8 cellular contexts compared by ENCODE assay signal in the genomic region with DNA sequence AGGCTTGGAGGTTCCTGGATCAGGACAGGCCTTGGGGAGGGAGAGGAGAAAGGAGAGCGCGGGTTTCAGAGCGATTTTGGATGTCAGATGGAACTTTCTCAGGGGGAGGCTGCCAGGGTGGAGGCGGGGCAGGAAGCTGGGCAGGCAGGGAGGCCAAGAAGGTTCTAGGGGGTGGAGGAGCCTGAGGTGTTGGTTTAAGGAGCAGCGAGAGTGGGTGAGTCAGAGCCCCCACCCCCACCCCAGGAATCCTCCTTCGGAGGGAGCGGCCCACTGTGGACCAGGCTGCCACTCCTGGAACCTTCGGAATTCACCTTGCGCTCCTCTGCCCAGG. TPM values are rescaled to one million over a fixed set of nuclear protein-coding genes. Genes with fewer than 3 reads are reported as not detected.
DNase-seq lines count a peak whose midpoint lies in the region; TF ChIP-seq lines count a peak whose summit lies in the region.

No MANE protein-coding gene starts in this region.

- H3K36me3 Mint-ChIP-seq in nephron (ENCODE audit: low read depth) = peaks cover 12% of the 10 kb centered on the region

- peak overlapping the region; percentile 53 to 78 (median 64) for H3K27ac Mint-ChIP-seq in nephron

- H3K27me3 Mint-ChIP-seq in nephron (ENCODE audit: low read depth) = peaks cover 6% of the 10 kb centered on the region

- no peak for TF ChIP-seq CTCF in nephron (IDR thresholded peaks at IDR 0.05; ENCODE audit: unreplicated experiment in 3 of 3)

- peak overlapping the region; percentile 70 to 76 (median 71) for H3K4me3 Mint-ChIP-seq in nephron

- no peaks in the 10 kb centered on the region for H3K9me3 Mint-ChIP-seq in nephron

- peaks cover 18% of the 10 kb centered on the region for H3K4me1 Mint-ChIP-seq in nephron

- DNase-seq in H4 (ENCODE audit: low spot score) = peak; percentile 84
- peak; percentile 84 for DNase-seq in T1000 (lab: John Stamatoyannopoulos, UW)
- peak; percentile 72 for DNase-seq in fibroblast of gingiva (ENCODE audit: low read depth)
- DNase-seq in COR-L47 (lab: John Stamatoyannopoulos, UW) = no peak
- DNase-seq in NCI-H1930 (lab: John Stamatoyannopoulos, UW) = no peak
- no peak for DNase-seq in RPMI8226
- DNase-seq in epidermal melanocyte (ENCODE audit: insufficient read length, low spot score) = no peak

RNA-seq across cellular contexts. Expression of a gene that starts 15.9 kb away (rescaled TPM):
- 52.2 and 67.8 TPM in 2 replicates for total RNA-seq in H4 (2014; rRNA removed; shearing (Covaris generic))

RNA-seq across cellular contexts. Expression of a gene that starts 16.2 kb away (rescaled TPM):
- 16.9 and 19.9 TPM in 2 replicates for total RNA-seq in H4 (2014; rRNA removed; shearing (Covaris generic))

RNA-seq across cellular contexts. Expression of a gene that starts 49.1 kb away (rescaled TPM):
- total RNA-seq in H4 (2014; rRNA removed; shearing (Covaris generic)) = 373 and 500 TPM in 2 replicates

Comparison
In these comparisons a context has a peak if more than half of its experiments do, and no peak if none do; other contexts are left out.
1. DNase-seq: peak in H4 (single experiment), T1000 (single experiment) and fibroblast of gingiva (single experiment); none in COR-L47 (single experiment), NCI-H1930 (0 of 2), RPMI8226 (single experiment) and epidermal melanocyte (single experiment).